23 cellular contexts compared by ENCODE assay signal in the genomic region with DNA sequence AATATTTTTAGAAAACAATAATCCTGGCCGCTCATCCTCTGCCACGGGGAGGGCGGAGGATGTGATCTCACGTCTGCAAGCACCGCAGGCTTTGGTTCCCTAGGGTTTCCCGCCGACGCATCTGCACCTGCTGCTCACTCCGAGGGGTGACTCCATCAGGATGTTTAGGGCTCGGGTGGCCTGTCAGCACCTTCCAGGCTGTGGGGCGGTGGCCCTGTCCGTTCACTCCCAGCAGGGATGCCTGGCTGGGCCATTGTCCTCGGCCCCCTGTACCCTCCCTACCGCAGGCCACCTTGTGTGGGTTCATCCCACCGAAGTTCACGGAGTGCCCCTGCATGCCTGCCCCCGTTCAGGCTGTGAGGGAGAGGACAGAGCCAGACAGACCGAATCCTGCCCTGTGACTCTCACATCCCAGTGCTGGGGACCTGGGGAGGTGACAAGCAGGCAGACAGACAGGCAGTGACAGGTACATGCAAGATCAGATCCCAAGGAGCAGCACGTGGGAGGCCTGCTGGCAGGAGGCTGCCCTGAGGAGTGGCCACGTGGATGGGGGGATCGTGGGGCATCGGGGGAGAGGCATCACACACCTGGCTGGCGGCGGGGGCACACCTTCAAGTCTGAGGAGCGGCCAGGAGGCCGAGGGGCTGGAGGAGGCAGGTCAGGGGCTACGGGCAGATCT.
DNase-seq lines count a peak whose midpoint lies in the region; ATAC-seq and TF ChIP-seq lines count a peak whose summit lies in the region.
"Had no signal": no experiment of that assay in that cellular context is flagged by ENCODE, and none has a peak within 500 bp of the region (broad histone marks: within the 10 kb centered on the region; RNA-seq: fewer than 3 reads in every experiment).

No MANE protein-coding gene starts in this region.

- H3K4me3 Mint-ChIP-seq in type B pancreatic cell, result no peak overlapping the region
- H3K4me3 Mint-ChIP-seq: activated CD4-positive, alpha-beta memory T cell treated with anti-CD3 and anti-CD28 coated beads for 36 hours; activated T-helper 17 cell treated with anti-CD3 and anti-CD28 coated beads, Interleukin-2, amount 50 U/mL, for 72 hours; neural crest cell; T-cell had no signal

- H3K27me3 ChIP-seq in heart left ventricle (no peaks in the 10 kb centered on the region), lower lobe of right lung (ENCODE audit: low read depth) (no peaks in the 10 kb centered on the region), transverse colon (no peaks in the 10 kb centered on the region)
- H3K27me3 ChIP-seq: tibial nerve had no signal

- peaks cover 8% of the 10 kb centered on the region for H3K27me3 Mint-ChIP-seq in type B pancreatic cell

- H3K36me3 ChIP-seq in heart left ventricle, result peaks cover 0 to 3% (median 0%) of the 10 kb centered on the region in 9 donors
- H3K36me3 ChIP-seq in lower lobe of right lung, result no peaks in the 10 kb centered on the region
- no peaks in the 10 kb centered on the region for H3K36me3 ChIP-seq in transverse colon
- H3K36me3 ChIP-seq: tibial nerve had no signal

- H3K27ac ChIP-seq in heart left ventricle, result peak overlapping the region in 5 of 12 donors; percentile 46 to 73 (median 70)
- no peak overlapping the region for H3K27ac ChIP-seq in lower lobe of right lung
- no peak overlapping the region for H3K27ac ChIP-seq in transverse colon

- H3K9me3 ChIP-seq in heart left ventricle (peaks cover 0 to 3% (median 0%) of the 10 kb centered on the region in 12 donors), lower lobe of right lung (no peaks in the 10 kb centered on the region), transverse colon (no peaks in the 10 kb centered on the region)
- H3K9me3 ChIP-seq: tibial nerve had no signal

- H3K4me1 ChIP-seq in heart left ventricle (peaks cover 0 to 52% (median 18%) of the 10 kb centered on the region in 12 donors), lower lobe of right lung (peaks cover 4% of the 10 kb centered on the region), transverse colon (peaks cover 0 to 14% (median 0%) of the 10 kb centered on the region in 4 donors)

- 68 to 85% (median 72%) methylated on average over 19 to 27 of the region's 27 CpGs for WGBS in heart left ventricle, 4 donors
- WGBS in transverse colon (ENCODE audit: low coverage in 1 of 2), 2 donors, result 78 to 92% methylated on average over 4 to 27 of the region's 27 CpGs

- H3K36me3 Mint-ChIP-seq in type B pancreatic cell, result no peaks in the 10 kb centered on the region
- H3K36me3 Mint-ChIP-seq: activated CD4-positive, alpha-beta memory T cell treated with anti-CD3 and anti-CD28 coated beads for 36 hours; activated naive CD4-positive, alpha-beta T cell treated with anti-CD3 and anti-CD28 coated beads, Interleukin-2, amount 50 U/mL, for 72 hours; T-cell had no signal

- TF ChIP-seq EP300 in transverse colon (IDR thresholded peaks at IDR 0.05; ENCODE audit: low read depth), result no peak

- H3K9me3 Mint-ChIP-seq in type B pancreatic cell, result no peaks in the 10 kb centered on the region
- H3K9me3 Mint-ChIP-seq: activated naive CD4-positive, alpha-beta T cell treated with anti-CD3 and anti-CD28 coated beads, Interleukin-2, amount 50 U/mL, for 72 hours; activated T-helper 17 cell treated with anti-CD3 and anti-CD28 coated beads, Interleukin-2, amount 50 U/mL, for 72 hours; neural crest cell; T-cell had no signal

- no peak overlapping the region for H3K27ac Mint-ChIP-seq in type B pancreatic cell
- H3K27ac Mint-ChIP-seq: activated CD4-positive, alpha-beta memory T cell treated with anti-CD3 and anti-CD28 coated beads for 36 hours; activated naive CD4-positive, alpha-beta T cell treated with anti-CD3 and anti-CD28 coated beads, Interleukin-2, amount 50 U/mL, for 72 hours; activated T-helper 17 cell treated with anti-CD3 and anti-CD28 coated beads, Interleukin-2, amount 50 U/mL, for 72 hours; T-cell had no signal

- intact Hi-C loops in Right ventricle myocardium inferior (cut with DNase I) (no loop called here), Right ventricle myocardium superior (cut with DNase I) (no loop called here), heart left ventricle (cut with DNase I) (no loop called here), lower lobe of right lung (cut with DNase I) (no loop called here), transverse colon (cut with DNase I; ENCODE audit: low total_unique reads) (no loop called here)

- H3K4me3 ChIP-seq in heart left ventricle, result no peak overlapping the region
- no peak overlapping the region for H3K4me3 ChIP-seq in lower lobe of right lung
- no peak overlapping the region for H3K4me3 ChIP-seq in transverse colon
- H3K4me3 ChIP-seq: tibial nerve had no signal

- ATAC-seq in Right ventricle myocardium inferior (peak; percentile 11), Right ventricle myocardium superior (ENCODE audit: poor library complexity) (no peak), heart left ventricle (peak; percentile 8 to 92 (median 26)), lower lobe of right lung (no peak), HG02642 (IDR thresholded peaks at IDR 0.05; ENCODE audit: poor library complexity, unreplicated experiment) (no peak)
- ATAC-seq: activated naive CD4-positive, alpha-beta T cell treated with anti-CD3 and anti-CD28 coated beads, Interleukin-2, amount 50 U/mL, for 72 hours; activated T-helper 17 cell treated with anti-CD3 and anti-CD28 coated beads, Interleukin-2, amount 50 U/mL, for 72 hours; T-cell had no signal

- no peak for TF ChIP-seq CTCF in heart left ventricle (IDR thresholded peaks at IDR 0.05)
- TF ChIP-seq CTCF in lower lobe of right lung (IDR thresholded peaks at IDR 0.05), result no peak
- no peak for TF ChIP-seq CTCF in type B pancreatic cell (conservative IDR thresholded peaks at IDR 0.05)
- no peak for TF ChIP-seq CTCF in transverse colon (IDR thresholded peaks at IDR 0.05)

- in situ Hi-C loops in transverse colon (cut with MboI; ENCODE audit: low pct_ligation_motif_present in 1 of 4, low pct_unique_long_range_greater_than_20kb in 1 of 4, low sequenced_read_pairs in 3 of 4), result no loop called here

- TF ChIP-seq POLR2A in heart left ventricle (IDR thresholded peaks at IDR 0.05), result no peak
- no peak for TF ChIP-seq POLR2A in transverse colon (IDR thresholded peaks at IDR 0.05)

- peak; percentile 70 for DNase-seq in Right ventricle myocardium inferior (ENCODE audit: missing footprints)
- no peak for DNase-seq in Right ventricle myocardium superior
- peak in 3 of 5 donors; percentile 35 to 69 (median 52) for DNase-seq in heart left ventricle
- peak; percentile 39 for DNase-seq in lower lobe of right lung
- DNase-seq in type B pancreatic cell (ENCODE audit: extremely low spot score, unreplicated experiment), result peak; percentile 65
- no peak for DNase-seq in transverse colon
- DNase-seq in DMS 273 treated with DMSO at 0.1 percent for 48 hours (lab: John Stamatoyannopoulos, UW), result no peak
- DNase-seq: activated CD4-positive, alpha-beta memory T cell treated with anti-CD3 and anti-CD28 coated beads for 36 hours; activated CD4-positive, CD25-positive, alpha-beta regulatory T cell treated with anti-CD3 and anti-CD28 coated beads, Interleukin-2, amount 50 U/mL, for 72 hours; central memory CD4-positive, alpha-beta T cell; DMS53; KBM-7; NCI-H1105 treated with DMSO at 0.1 percent for 48 hours; NCI-H2029; NCI-H2227 treated with DMSO at 0.1 percent for 48 hours; stimulated activated CD4-positive, alpha-beta T cell treated with anti-CD3 and anti-CD28 coated beads, Interleukin-15, amount 100 ng/mL, for 24 hours; stimulated activated naive CD4-positive, alpha-beta T cell treated with Interleukin-2 at 50 U/mL for 16 hours had no signal

- no peaks in the 10 kb centered on the region for H3K4me1 Mint-ChIP-seq in type B pancreatic cell (ENCODE audit: unreplicated experiment)
- H3K4me1 Mint-ChIP-seq: activated T-helper 17 cell treated with anti-CD3 and anti-CD28 coated beads, Interleukin-2, amount 50 U/mL, for 72 hours; neural crest cell; T-cell had no signal

Comparison
In these comparisons a context has a peak if more than half of its experiments do, and no peak if none do; other contexts are left out.
1. ATAC-seq: peak in Right ventricle myocardium inferior (single experiment) and heart left ventricle (4 of 4); none in Right ventricle myocardium superior (single experiment), lower lobe of right lung (0 of 2) and HG02642 (single experiment).
2. DNase-seq: peak in Right ventricle myocardium inferior (single experiment), heart left ventricle (3 of 5), lower lobe of right lung (single experiment) and type B pancreatic cell (single experiment); none in Right ventricle myocardium superior (single experiment), transverse colon (single experiment) and DMS 273 treated with DMSO at 0.1 percent for 48 hours (single experiment).